14 cellular contexts compared by ENCODE assay signal in genomic region chr4:160143574-160143973, GRCh38.
"Had no signal": no experiment of that assay in that cellular context is flagged by ENCODE, and none has a peak within 500 bp of the region (broad histone marks: within the 10 kb centered on the region; RNA-seq: fewer than 3 reads in every experiment).

No MANE protein-coding gene starts in this region.

- H3K9me3 ChIP-seq: left lung, right lobe of liver had no signal

- H3K4me1 ChIP-seq: left lung, right lobe of liver had no signal

- H3K27me3 Mint-ChIP-seq: activated CD4-positive, alpha-beta T cell treated with anti-CD3 and anti-CD28 coated beads, Interleukin-2, amount 10 ng/mL, durations not matched to agents 7 days and 5 days; activated naive CD4-positive, alpha-beta T cell treated with anti-CD3 and anti-CD28 coated beads, Interleukin-2, amount 10 ng/mL, durations not matched to agents 7 days and 5 days; activated naive CD8-positive, alpha-beta T cell treated with anti-CD3 and anti-CD28 coated beads, Interleukin-2, amount 50 U/mL, for 24 hours; naive B cell; stimulated activated naive B cell treated with anti-CD40 and anti-IgM and Interleukin-4, amounts not matched to agents 10 μg/mL and 1 μg/mL and 100 μg/mL, for 72 hours had no signal

- H3K4me1 Mint-ChIP-seq: activated CD4-positive, alpha-beta T cell treated with anti-CD3 and anti-CD28 coated beads, Interleukin-2, amount 10 ng/mL, durations not matched to agents 7 days and 5 days; activated naive CD4-positive, alpha-beta T cell treated with anti-CD3 and anti-CD28 coated beads, Interleukin-2, amount 10 ng/mL, durations not matched to agents 7 days and 5 days; activated naive CD8-positive, alpha-beta T cell treated with anti-CD3 and anti-CD28 coated beads, Interleukin-2, amount 50 U/mL, for 24 hours; naive B cell; stimulated activated naive B cell treated with anti-CD40 and anti-IgM and Interleukin-4, amounts not matched to agents 10 μg/mL and 1 μg/mL and 100 μg/mL, for 72 hours had no signal

- H3K27ac Mint-ChIP-seq: activated CD4-positive, alpha-beta T cell treated with anti-CD3 and anti-CD28 coated beads, Interleukin-2, amount 10 ng/mL, durations not matched to agents 7 days and 5 days; activated CD8-positive, alpha-beta T cell treated with anti-CD3 and anti-CD28 coated beads, Interleukin-2, amount 10 ng/mL, durations not matched to agents 7 days and 5 days; activated naive CD4-positive, alpha-beta T cell treated with anti-CD3 and anti-CD28 coated beads, Interleukin-2, amount 10 ng/mL, durations not matched to agents 7 days and 5 days; activated naive CD8-positive, alpha-beta T cell treated with anti-CD3 and anti-CD28 coated beads, Interleukin-2, amount 50 U/mL, for 24 hours; naive B cell; stimulated activated naive B cell treated with anti-CD40 and anti-IgM and Interleukin-4, amounts not matched to agents 10 μg/mL and 1 μg/mL and 100 μg/mL, for 72 hours had no signal

- H3K9me3 Mint-ChIP-seq: activated CD4-positive, alpha-beta T cell treated with anti-CD3 and anti-CD28 coated beads, Interleukin-2, amount 10 ng/mL, durations not matched to agents 7 days and 5 days had no signal

- H3K4me3 ChIP-seq: left lung, right lobe of liver had no signal

- H3K27ac ChIP-seq: epithelial cell of prostate, left lung, right lobe of liver had no signal

- H3K36me3 ChIP-seq: left lung, right lobe of liver had no signal

- DNase-seq: activated CD4-positive, alpha-beta T cell treated with anti-CD3 and anti-CD28 coated beads, Interleukin-2, amount 10 ng/mL, durations not matched to agents 7 days and 5 days; activated CD8-positive, alpha-beta T cell treated with anti-CD3 and anti-CD28 coated beads, Interleukin-2, amount 10 ng/mL, durations not matched to agents 7 days and 5 days; activated effector memory CD4-positive, alpha-beta T cell treated with Interleukin-2 at 50 U/mL for 16 hours; activated naive CD4-positive, alpha-beta T cell treated with anti-CD3 and anti-CD28 coated beads, Interleukin-2, amount 10 ng/mL, durations not matched to agents 7 days and 5 days; activated naive CD8-positive, alpha-beta T cell treated with anti-CD3 and anti-CD28 coated beads, Interleukin-2, amount 50 U/mL, for 24 hours; activated T-cell treated with anti-CD3 and anti-CD28 coated beads, Interleukin-2, amount 50 U/mL, for 48 hours; foreskin melanocyte; left lung; naive B cell; right lobe of liver; stimulated activated naive B cell treated with anti-CD40 and anti-IgM and Interleukin-4, amounts not matched to agents 10 μg/mL and 1 μg/mL and 100 μg/mL, for 72 hours; T1000 had no signal

- H3K36me3 Mint-ChIP-seq: activated naive CD4-positive, alpha-beta T cell treated with anti-CD3 and anti-CD28 coated beads, Interleukin-2, amount 10 ng/mL, durations not matched to agents 7 days and 5 days; naive B cell; stimulated activated naive B cell treated with anti-CD40 and anti-IgM and Interleukin-4, amounts not matched to agents 10 μg/mL and 1 μg/mL and 100 μg/mL, for 72 hours had no signal

- H3K4me3 Mint-ChIP-seq: activated CD4-positive, alpha-beta T cell treated with anti-CD3 and anti-CD28 coated beads, Interleukin-2, amount 10 ng/mL, durations not matched to agents 7 days and 5 days; activated CD8-positive, alpha-beta T cell treated with anti-CD3 and anti-CD28 coated beads, Interleukin-2, amount 10 ng/mL, durations not matched to agents 7 days and 5 days; activated naive CD4-positive, alpha-beta T cell treated with anti-CD3 and anti-CD28 coated beads, Interleukin-2, amount 10 ng/mL, durations not matched to agents 7 days and 5 days; activated naive CD8-positive, alpha-beta T cell treated with anti-CD3 and anti-CD28 coated beads, Interleukin-2, amount 50 U/mL, for 24 hours; naive B cell; stimulated activated naive B cell treated with anti-CD40 and anti-IgM and Interleukin-4, amounts not matched to agents 10 μg/mL and 1 μg/mL and 100 μg/mL, for 72 hours had no signal

- ATAC-seq: activated CD4-positive, CD25-positive, alpha-beta regulatory T cell treated with anti-CD3 and anti-CD28 coated beads, Interleukin-2, amount 50 U/mL, for 24 hours; activated CD8-positive, alpha-beta T cell treated with anti-CD3 and anti-CD28 coated beads, Interleukin-2, amount 10 ng/mL, durations not matched to agents 7 days and 5 days; activated naive CD8-positive, alpha-beta T cell treated with anti-CD3 and anti-CD28 coated beads, Interleukin-2, amount 50 U/mL, for 24 hours; left lung; right lobe of liver had no signal

- H3K27me3 ChIP-seq: left lung, right lobe of liver had no signal
